11 cellular contexts compared by ENCODE assay signal in the genomic region with DNA sequence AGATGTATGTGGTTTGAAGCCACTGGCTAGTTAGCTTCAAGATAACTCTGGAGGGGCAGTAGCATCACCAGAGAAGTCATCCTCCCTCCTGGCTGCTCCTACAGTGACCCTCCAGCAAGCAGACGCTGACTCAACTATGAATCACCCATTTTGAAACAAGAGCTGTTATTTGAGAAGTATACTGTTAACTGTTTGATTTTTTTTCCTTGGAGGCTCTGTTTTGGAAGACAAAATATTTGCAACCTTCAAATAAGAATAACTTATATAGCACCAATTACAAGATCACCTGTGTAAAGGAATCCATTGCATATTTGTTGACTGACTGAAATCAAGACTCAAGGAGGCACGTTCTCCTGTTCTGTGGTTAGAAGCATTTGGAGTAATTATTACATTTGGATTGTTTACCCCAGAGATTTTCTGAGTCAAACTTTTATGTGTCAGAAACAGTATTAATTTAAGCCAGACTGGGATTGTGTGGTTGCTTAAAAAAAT.
DNase-seq lines count a peak whose midpoint lies in the region; ATAC-seq and TF ChIP-seq lines count a peak whose summit lies in the region.
"Had no signal": no experiment of that assay in that cellular context is flagged by ENCODE, and none has a peak within 500 bp of the region (broad histone marks: within the 10 kb centered on the region; RNA-seq: fewer than 3 reads in every experiment).

No MANE protein-coding gene starts in this region.

- peak; percentile 48 for DNase-seq in SIG-M5 treated with dmso at 0.1 percent for 504 hours (lab: John Stamatoyannopoulos, UW; ENCODE audit: unreplicated experiment)
- no peak for DNase-seq in SIG-M5 (lab: John Stamatoyannopoulos, UW)
- peak; percentile 26 to 94 for DNase-seq in SW 1271 (lab: John Stamatoyannopoulos, UW)
- peak; percentile 29 to 42 (median 42) for DNase-seq in right cardiac atrium
- no peak for DNase-seq in thoracic aorta (ENCODE audit: low spot score)
- no peak for DNase-seq in RPMI8226
- DNase-seq in effector memory CD4-positive, alpha-beta T cell, result no peak
- DNase-seq: activated CD4-positive, alpha-beta T cell treated with anti-CD3 and anti-CD28 coated beads, Interleukin-2, amount 10 ng/mL, durations not matched to agents 24 days and 14 days; KG1 had no signal

- no peaks in the 10 kb centered on the region for H3K36me3 ChIP-seq in thoracic aorta
- H3K36me3 ChIP-seq in effector memory CD4-positive, alpha-beta T cell (ENCODE audit: control insufficient read depth, insufficient read depth, low read length), result no peaks in the 10 kb centered on the region
- H3K36me3 ChIP-seq: BLaER1 treated with 17β-estradiol and CSF1 and Interleukin-3, amounts not matched to agents 10 nM and 100 nM had no signal

- ATAC-seq in right cardiac atrium (peak; percentile 79 to 89), thoracic aorta (ENCODE audit: insufficient number of reproducible peaks, low FRiP score, low read depth) (peak; percentile 45), HG03097 (IDR thresholded peaks at IDR 0.05; ENCODE audit: low FRiP score, unreplicated experiment) (no peak)

- H3K4me3 ChIP-seq in right cardiac atrium (ENCODE audit: low read length), result no peak overlapping the region
- no peak overlapping the region for H3K4me3 ChIP-seq in thoracic aorta
- H3K4me3 ChIP-seq in effector memory CD4-positive, alpha-beta T cell (ENCODE audit: insufficient read depth, low read depth, low read length, poor library complexity, severe bottlenecking), result no peak overlapping the region
- H3K4me3 ChIP-seq: BLaER1 treated with 17β-estradiol and CSF1 and Interleukin-3, amounts not matched to agents 10 nM and 100 nM had no signal

- 53% methylated on average over 2 of the region's 2 CpGs for WGBS in right cardiac atrium

- TF ChIP-seq CTCF in thoracic aorta (IDR thresholded peaks at IDR 0.05), result no peak

- H3K27ac ChIP-seq in right cardiac atrium (ENCODE audit: low read length), result no peak overlapping the region
- no peak overlapping the region for H3K27ac ChIP-seq in thoracic aorta
- no peak overlapping the region for H3K27ac ChIP-seq in effector memory CD4-positive, alpha-beta T cell (ENCODE audit: insufficient read depth, low read length, poor library complexity, severe bottlenecking)
- H3K27ac ChIP-seq: BLaER1 treated with 17β-estradiol and CSF1 and Interleukin-3, amounts not matched to agents 10 nM and 100 nM had no signal

- H3K27me3 ChIP-seq in right cardiac atrium (ENCODE audit: control insufficient read depth, insufficient read depth), result peaks cover 2% of the 10 kb centered on the region
- H3K27me3 ChIP-seq in thoracic aorta (replicated peaks; ENCODE audit: insufficient read depth), result no peaks in the 10 kb centered on the region
- H3K27me3 ChIP-seq in effector memory CD4-positive, alpha-beta T cell (replicated peaks; ENCODE audit: control insufficient read depth, insufficient read depth, low read length, poor library complexity, severe bottlenecking), result no peaks in the 10 kb centered on the region
- H3K27me3 ChIP-seq: BLaER1 treated with 17β-estradiol and CSF1 and Interleukin-3, amounts not matched to agents 10 nM and 100 nM had no signal

- intact Hi-C loops in right cardiac atrium (cut with DNase I), result no loop called here

- H3K4me1 ChIP-seq in right cardiac atrium (ENCODE audit: control insufficient read depth, insufficient read depth, low read length), result no peaks in the 10 kb centered on the region
- H3K4me1 ChIP-seq in thoracic aorta (ENCODE audit: control insufficient read depth in 1 of 2, low read depth in 2 of 2), result no peaks in the 10 kb centered on the region
- H3K4me1 ChIP-seq in effector memory CD4-positive, alpha-beta T cell (ENCODE audit: control insufficient read depth, insufficient read depth, low read length, poor library complexity, severe bottlenecking), result no peaks in the 10 kb centered on the region

- H3K9me3 ChIP-seq in right cardiac atrium (ENCODE audit: control insufficient read depth, low read length) (no peaks in the 10 kb centered on the region), thoracic aorta (no peaks in the 10 kb centered on the region)
- no peaks in the 10 kb centered on the region for H3K9me3 ChIP-seq in effector memory CD4-positive, alpha-beta T cell (ENCODE audit: control insufficient read depth, low read length)

Comparison
In these comparisons a context has a peak if more than half of its experiments do, and no peak if none do; other contexts are left out.
1. DNase-seq: peak in SIG-M5 treated with dmso at 0.1 percent for 504 hours (single experiment), SW 1271 (2 of 2) and right cardiac atrium (3 of 3); none in SIG-M5 (single experiment), thoracic aorta (single experiment), RPMI8226 (single experiment) and effector memory CD4-positive, alpha-beta T cell (0 of 3).